ENCODE assay signal across 8 cellular contexts in genomic region chr13:74287672-74288169, GRCh38.
DNase-seq lines count a peak whose midpoint lies in the region; ATAC-seq, FAIRE-seq and TF ChIP-seq lines count a peak whose summit lies in the region.

No MANE protein-coding gene starts in this region.

- H3K27ac Mint-ChIP-seq in T-cell, result peak overlapping the region; percentile 86 to 98

- peak overlapping the region; percentile 5 for H2AFZ ChIP-seq in ACC112 (ENCODE audit: low read length, unreplicated experiment)
- H2AFZ ChIP-seq in Loucy (ENCODE audit: low read length), result peak overlapping the region; percentile 56

- POLR2A ChIA-PET in T-cell (lab: Charles Lee), result interaction anchor here (0.6 to 3.1 kb wide), 12 partner anchors 30 to 328 kb away, joined by 3 to 48 read pairs (median 5); partner anchors contain the start of gene KLF12 (in 2 of the 2)

- H3K9ac ChIP-seq in Loucy (ENCODE audit: low read depth, low read length, poor library complexity, severe bottlenecking), result no peak overlapping the region

- DNase-seq in T-cell (peak; percentile 47 to 97 (median 90)), adrenal gland (peak; percentile 48 to 83 (median 58)), right atrium auricular region (ENCODE audit: low spot score) (peak; percentile 64), retina (peak; percentile 82), urothelium cell line (ENCODE audit: low spot score) (peak; percentile 27)

- H3K27ac ChIP-seq in ACC112 (ENCODE audit: low read depth, low read length) (0 out of 2 replicates have a peak overlapping the region, but pooled peaks have one; percentile 27), adrenal gland (no peak overlapping the region), right atrium auricular region (no peak overlapping the region)

- H3K4me2 ChIP-seq in Loucy (ENCODE audit: low read depth, low read length, poor library complexity, severe bottlenecking), result peak overlapping the region; percentile 79

- TF ChIP-seq POLR2A in adrenal gland (IDR thresholded peaks at IDR 0.05), result no peak

- no peaks in the 10 kb centered on the region for H3K36me3 Mint-ChIP-seq in T-cell

- FAIRE-seq in urothelium cell line (lab: Jason Lieb, UNC), result no peak

- no peaks in the 10 kb centered on the region for H3K27me3 Mint-ChIP-seq in T-cell

- ATAC-seq in GM19397 (IDR thresholded peaks at IDR 0.05; ENCODE audit: unreplicated experiment), result peak; percentile 45
- ATAC-seq in T-cell (replicated peaks in 1 of 4), result peak; percentile 65 to 74 (median 70)

- intact Hi-C loops in adrenal gland (cut with DNase I), result no loop called here

- H3K4me3 Mint-ChIP-seq in T-cell, result peak overlapping the region; percentile 73 to 86 (median 74)

- H3F3A ChIP-seq in Loucy (ENCODE audit: low read depth), result no peaks in the 10 kb centered on the region

- H3K4me1 ChIP-seq in ACC112 (ENCODE audit: control insufficient read depth, insufficient read depth, low read length, unreplicated experiment) (peaks cover 18% of the 10 kb centered on the region), Loucy (ENCODE audit: insufficient read depth, low read length, poor library complexity, severe bottlenecking) (peaks cover 24% of the 10 kb centered on the region), adrenal gland (replicated peaks in 1 of 2) (peaks cover 0 to 5% of the 10 kb centered on the region in 2 donors), right atrium auricular region (peaks cover 0 to 22% of the 10 kb centered on the region in 2 donors)

- H3K9me3 Mint-ChIP-seq in T-cell, result no peaks in the 10 kb centered on the region

- H3K9me2 ChIP-seq in Loucy (replicated peaks; ENCODE audit: low read depth, low read length), result no peaks in the 10 kb centered on the region

- no peaks in the 10 kb centered on the region for H4K20me1 ChIP-seq in Loucy (ENCODE audit: insufficient read depth, low read length, poor library complexity, severe bottlenecking)

- H3K4me1 Mint-ChIP-seq in T-cell, result peaks cover 59 to 77% (median 67%) of the 10 kb centered on the region in 3 donors

- no peaks in the 10 kb centered on the region for H3K9me3 ChIP-seq in Loucy (ENCODE audit: insufficient read depth, low read depth, low read length)
- H3K9me3 ChIP-seq in adrenal gland (replicated peaks in 1 of 3), result no peaks in the 10 kb centered on the region
- no peaks in the 10 kb centered on the region for H3K9me3 ChIP-seq in right atrium auricular region

- WGBS in adrenal gland, 4 donors, result 16 to 24% (median 18%) methylated on average over 5 of the region's 5 CpGs

- CTCF ChIA-PET in T-cell (lab: Charles Lee), result interaction anchor here (0.6 to 4.6 kb wide), 52 partner anchors 10 to 1228 kb away, joined by 3 to 46 read pairs (median 6); partner anchors contain the start of gene KLF12 (in 1 of the 2)

- H3K4me3 ChIP-seq in ACC112 (ENCODE audit: low read depth, low read length) (no peak overlapping the region), Loucy (ENCODE audit: low read length, poor library complexity, severe bottlenecking) (peak overlapping the region; percentile 68), adrenal gland (no peak overlapping the region), right atrium auricular region (peak overlapping the region in 1 of 2 donors; percentile 38)

- H3K36me3 ChIP-seq in ACC112 (ENCODE audit: insufficient read depth, low read length) (no peaks in the 10 kb centered on the region), Loucy (ENCODE audit: insufficient read depth, low read length) (no peaks in the 10 kb centered on the region), adrenal gland (replicated peaks in 1 of 2) (no peaks in the 10 kb centered on the region), right atrium auricular region (no peaks in the 10 kb centered on the region)

- H3K79me2 ChIP-seq in ACC112 (ENCODE audit: control insufficient read depth, insufficient read depth, low read length, unreplicated experiment) (no peaks in the 10 kb centered on the region), Loucy (ENCODE audit: insufficient read depth, low read length) (no peaks in the 10 kb centered on the region)

- H3K27me3 ChIP-seq in ACC112 (ENCODE audit: insufficient read depth, low read length) (no peaks in the 10 kb centered on the region), Loucy (ENCODE audit: insufficient read depth, low read length, poor library complexity, severe bottlenecking) (no peaks in the 10 kb centered on the region), adrenal gland (no peaks in the 10 kb centered on the region), right atrium auricular region (no peaks in the 10 kb centered on the region)

- TF ChIP-seq CTCF in Loucy (conservative IDR thresholded peaks at IDR 0.05; ENCODE audit: low read length) (no peak), adrenal gland (IDR thresholded peaks at IDR 0.05) (no peak), right atrium auricular region (IDR thresholded peaks at IDR 0.05) (no peak)

Comparison
In these comparisons a context has a peak if more than half of its experiments do, and no peak if none do; other contexts are left out.
1. DNase-seq: peak in every context shown above with its lines; median percentile 90 in T-cell; 82 in retina; 64 in right atrium auricular region; 58 in adrenal gland; 27 in urothelium cell line.